ENCODE assay signal across 22 cellular contexts in genomic region chr13:42061943-42062342, GRCh38.
"Had no signal": no experiment of that assay in that cellular context is flagged by ENCODE, and none has a peak within 500 bp of the region (broad histone marks: within the 10 kb centered on the region; RNA-seq: fewer than 3 reads in every experiment).

No MANE protein-coding gene starts in this region.

- H3K4me3 ChIP-seq: colonic mucosa, coronary artery, dorsolateral prefrontal cortex, esophagus muscularis mucosa, gastrocnemius medialis, gastroesophageal sphincter, heart left ventricle, heart right ventricle had no signal

- DNase-seq: colonic mucosa; cortex of kidney; dermis blood vessel endothelial cell; dorsolateral prefrontal cortex; effector CD4-positive, alpha-beta T cell; effector CD8-positive, alpha-beta T cell; effector memory CD4-positive, alpha-beta T cell; effector memory CD8-positive, alpha-beta T cell; endodermal cell; erythroblast; foreskin fibroblast; foreskin keratinocyte; foreskin melanocyte; gastrocnemius medialis; glutamatergic neuron; head of caudate nucleus; heart left ventricle; heart right ventricle had no signal

- H3K36me3 ChIP-seq: colonic mucosa, gastrocnemius medialis had no signal

- H3K9me3 ChIP-seq: colonic mucosa, gastrocnemius medialis had no signal

- H3K27ac ChIP-seq: colonic mucosa, coronary artery, dorsolateral prefrontal cortex, epithelial cell of prostate, esophagus muscularis mucosa, foreskin keratinocyte, gastrocnemius medialis, gastroesophageal sphincter, heart left ventricle, heart right ventricle had no signal

- H3K4me1 ChIP-seq: colonic mucosa, gastrocnemius medialis had no signal

- H3K27me3 ChIP-seq: colonic mucosa, dorsolateral prefrontal cortex, esophagus muscularis mucosa, foreskin keratinocyte, gastrocnemius medialis, gastroesophageal sphincter, heart left ventricle, heart right ventricle had no signal
